Comparison of ENCODE assay signal across 8 cellular contexts in the genomic region with DNA sequence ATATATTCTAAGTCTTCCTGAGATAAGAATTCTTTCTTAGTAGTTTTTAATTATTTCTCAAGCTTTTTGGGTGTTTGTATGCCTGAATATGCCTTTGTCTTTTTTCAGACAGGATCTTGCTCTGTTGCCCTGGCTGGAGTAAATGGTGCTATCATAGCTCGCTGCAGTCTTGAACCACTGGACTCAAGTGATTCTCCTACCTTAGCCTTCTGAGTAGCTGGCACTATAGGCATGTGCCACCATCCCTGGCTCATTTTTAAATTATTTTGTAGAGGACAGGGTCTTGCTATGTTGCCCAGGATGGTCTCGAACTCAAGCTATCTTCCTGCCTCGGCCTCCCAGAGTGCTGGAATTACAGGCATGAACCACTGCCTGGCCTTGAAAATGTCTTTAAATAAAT.
"Had no signal": no experiment of that assay in that cellular context is flagged by ENCODE, and none has a peak within 500 bp of the region (broad histone marks: within the 10 kb centered on the region; RNA-seq: fewer than 3 reads in every experiment).

No MANE protein-coding gene starts in this region.

- DNase-seq: H7, IMR-90, KBM-7 had no signal

- H3K27ac Mint-ChIP-seq: GM23338 had no signal

- H3K9me3 ChIP-seq: HAP-1 had no signal

- H3K4me1 ChIP-seq: HAP-1 had no signal

- H3K9me3 Mint-ChIP-seq: GM23338 had no signal

- H3K27ac ChIP-seq: HL-60, KMS-11 had no signal

- H3K9ac ChIP-seq: KMS-11 had no signal

- H3K36me3 ChIP-seq: HAP-1 had no signal

- H3K4me3 ChIP-seq: GM23338, HAP-1 had no signal

- H3K4me2 ChIP-seq: GM23338, KMS-11 had no signal

- H2AFZ ChIP-seq: GM23338 had no signal

- H3K4me3 Mint-ChIP-seq: GM23338 had no signal

- ATAC-seq: GM23338, HCT116 had no signal
